1 cellular context compared by ENCODE assay signal in the genomic region with DNA sequence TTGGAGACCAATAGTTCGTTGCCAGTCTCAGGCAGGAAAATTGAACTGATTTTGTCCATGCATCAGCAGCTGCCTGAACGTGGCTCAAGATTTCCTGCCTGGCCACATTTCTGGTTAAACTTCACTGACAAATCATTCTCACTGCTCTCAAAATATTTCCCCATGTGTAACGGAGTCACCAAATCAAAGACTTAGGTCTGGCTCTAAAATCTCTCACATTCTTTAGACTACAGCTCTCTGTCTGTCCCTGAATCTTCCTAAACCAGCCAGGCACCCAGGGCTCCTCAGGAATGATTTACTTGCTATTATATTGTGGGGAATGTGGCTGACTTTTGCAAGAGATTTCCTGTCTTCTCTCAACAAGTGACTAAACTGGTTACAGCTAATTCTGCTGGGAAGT.
TF ChIP-seq lines count a peak whose summit lies in the region.

No MANE protein-coding gene starts in this region.

TF ChIP-seq in endothelial cell of umbilical vein, 7 proteins besides CTCF, POLR2A, EP300 and RAD21:
- no peak for TF ChIP-seq MYC (IDR thresholded peaks at IDR 0.05; ENCODE audit: low read depth, low read length)
- TF ChIP-seq FOS (IDR thresholded peaks at IDR 0.05; ENCODE audit: borderline replicate concordance, insufficient read depth, low read length) = no peak
- TF ChIP-seq JUN (IDR thresholded peaks at IDR 0.05; ENCODE audit: borderline replicate concordance, insufficient read depth, insufficient read length, low read depth) = no peak
- TF ChIP-seq, protein P1, sequence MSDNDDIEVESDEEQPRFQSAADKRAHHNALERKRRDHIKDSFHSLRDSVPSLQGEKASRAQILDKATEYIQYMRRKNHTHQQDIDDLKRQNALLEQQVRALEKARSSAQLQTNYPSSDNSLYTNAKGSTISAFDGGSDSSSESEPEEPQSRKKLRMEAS (IDR thresholded peaks at IDR 0.05; ENCODE audit: insufficient read depth, insufficient read length) = no peak
- TF ChIP-seq POLR2AphosphoS5 (IDR thresholded peaks at IDR 0.05; ENCODE audit: insufficient read depth, low read depth, low read length) = no peak
- TF ChIP-seq EZH2 (IDR thresholded peaks at IDR 0.05; ENCODE audit: borderline replicate concordance, low read depth, low read length, severe bottlenecking) = no peak
- TF ChIP-seq GATA2 (IDR thresholded peaks at IDR 0.05; ENCODE audit: insufficient read depth, insufficient read length, low read depth, low read length) = no peak
